In genomic region chr4:100907465-100908454, GRCh38 we compare ENCODE assay signal across 10 cellular contexts.
DNase-seq lines count a peak whose midpoint lies in the region; ATAC-seq and TF ChIP-seq lines count a peak whose summit lies in the region.
"Had no signal": no experiment of that assay in that cellular context is flagged by ENCODE, and none has a peak within 500 bp of the region (broad histone marks: within the 10 kb centered on the region; RNA-seq: fewer than 3 reads in every experiment).

No MANE protein-coding gene starts in this region.

- no peaks in the 10 kb centered on the region for H3K79me2 ChIP-seq in HCT116 (ENCODE audit: insufficient read depth, low read length)

- no peaks in the 10 kb centered on the region for H3K9me3 ChIP-seq in HCT116 (ENCODE audit: control insufficient read depth in 1 of 2, insufficient read depth in 1 of 2, low read depth in 1 of 2, low read length in 2 of 2)

- RAD21 ChIA-PET in HCT116 (lab: Charles Lee; ENCODE audit: low non-redundant PET in 1 of 2, low total read pairs in 2 of 2, uncharacterized antibody in 2 of 2, unreplicated experiment in 2 of 2): interaction anchor here in 1 of 2 experiments (0.6 kb wide), 1 partner anchor 483 kb away, joined by 3 read pairs; no protein-coding TSS in a partner anchor

- CTCF ChIA-PET in HCT116 (lab: Charles Lee): interaction anchor here (0.8 to 1.5 kb wide), 2 partner anchors 9 kb away, joined by 3 read pairs; no protein-coding TSS in a partner anchor

- H3K4me2 ChIP-seq in HCT116 (ENCODE audit: low read length): 0 out of 2 replicates have a peak overlapping the region, but pooled peaks have one; percentile 9

- TF ChIP-seq CTCF in AG10803 (conservative IDR thresholded peaks at IDR 0.05; ENCODE audit: low read length): peak; percentile 44
- peak; percentile 29 to 52 (median 47); a peak in 5 of 6 replicates for TF ChIP-seq CTCF in HCT116 (IDR thresholded peaks at IDR 0.05 in 2 of 3, conservative IDR thresholded peaks at IDR 0.05 in 1 of 3; ENCODE audit: borderline replicate concordance in 1 of 3, insufficient read depth in 1 of 3, low read depth in 2 of 3, low read length in 2 of 3)
- TF ChIP-seq CTCF in astrocyte of the spinal cord (IDR thresholded peaks at IDR 0.05; ENCODE audit: low read depth, low read length): peak; percentile 32

- no peaks in the 10 kb centered on the region for H4K20me1 ChIP-seq in HCT116 (ENCODE audit: insufficient read depth)

- no peak overlapping the region for H3K4me3 ChIP-seq in AG10803 (ENCODE audit: low read length)
- no peak overlapping the region for H3K4me3 ChIP-seq in HCT116 (replicated peaks in 1 of 2; ENCODE audit: low read depth in 1 of 2, low read length in 2 of 2)
- H3K4me3 ChIP-seq in astrocyte of the spinal cord (ENCODE audit: low read depth, low read length): no peak overlapping the region

- H3K36me3 ChIP-seq in HCT116 (ENCODE audit: control insufficient read depth in 1 of 2, insufficient read depth in 2 of 2, low read length in 2 of 2): 0 out of 4 replicates have a peak, but pooled peaks cover 0 to 6% of the 10 kb centered on the region in 2 experiments

- no peak overlapping the region for H3K9ac ChIP-seq in HCT116 (ENCODE audit: low read length)

- POLR2A ChIA-PET in HCT116 (lab: Charles Lee): no interaction called here

- H3K27me3 ChIP-seq in HCT116 (ENCODE audit: insufficient read depth, low read length): no peaks in the 10 kb centered on the region

- peak overlapping the region; percentile 99 for H2AFZ ChIP-seq in HCT116 (ENCODE audit: low read depth, low read length, poor library complexity, severe bottlenecking)

- BruUV-seq in HCT116 (replicated peaks; lab: Mats Ljungman, UMichigan): no TSS peak

- TF ChIP-seq RAD21 in HCT116 (IDR thresholded peaks at IDR 0.05; ENCODE audit: low read depth): peak; percentile 69

- ATAC-seq in HCT116 (peak; percentile 63), GM21360 (IDR thresholded peaks at IDR 0.05; ENCODE audit: unreplicated experiment) (no peak), HG03442 (IDR thresholded peaks at IDR 0.05; ENCODE audit: unreplicated experiment) (no peak), GM21825 (IDR thresholded peaks at IDR 0.05; ENCODE audit: unreplicated experiment) (no peak)
- ATAC-seq in activated CD4-positive, CD25-positive, alpha-beta regulatory T cell treated with anti-CD3 and anti-CD28 coated beads, Interleukin-2, amount 50 U/mL, for 24 hours: no peak

- intact Hi-C loops in HCT116 (cut with micrococcal nuclease): loop anchor here (5.0 to 10.0 kb wide), 2 partner anchors 250 to 483 kb away; no protein-coding TSS in a partner anchor

- TF ChIP-seq POLR2A in HCT116 (IDR thresholded peaks at IDR 0.05; ENCODE audit: borderline replicate concordance, extremely low read depth, insufficient read depth, insufficient read length): no peak

- in situ Hi-C loops in astrocyte of the spinal cord (cut with HindIII; ENCODE audit: low sequenced_read_pairs): no loop called here

- peak; percentile 10 for DNase-seq in AG10803 (ENCODE audit: low read depth)
- no peak for DNase-seq in HCT116 (ENCODE audit: low read depth, low spot score)
- peak; percentile 21 for DNase-seq in astrocyte of the spinal cord (ENCODE audit: low read depth, low spot score)
- peak; percentile 35 for DNase-seq in kidney tubule cell (ENCODE audit: low spot score)
- DNase-seq: activated CD8-positive, alpha-beta memory T cell treated with anti-CD3 and anti-CD28 coated beads, Interleukin-2, amount 50 U/mL, for 4 hours; stimulated activated CD4-positive, alpha-beta T cell treated with anti-CD3 and anti-CD28 coated beads, Interleukin-15, amount 100 ng/mL, for 24 hours had no signal

- H3K27ac ChIP-seq in HCT116 (ENCODE audit: low read depth, low read length): no peak overlapping the region

- peaks cover 0 to 7% of the 10 kb centered on the region in 2 experiments; a peak in 2 of 4 replicates for H3K4me1 ChIP-seq in HCT116 (ENCODE audit: control insufficient read depth in 1 of 2, insufficient read depth in 2 of 2, low read length in 2 of 2)

- H3K9me2 ChIP-seq in HCT116 (ENCODE audit: insufficient read depth): no peaks in the 10 kb centered on the region

TF ChIP-seq in HCT116, 20 proteins besides CTCF, POLR2A, EP300 and RAD21:
- TF ChIP-seq CBX3 (IDR thresholded peaks at IDR 0.05; ENCODE audit: low read depth) (peak; percentile 48; the same call in 1 of the 2 replicates), POLR2AphosphoS5 (IDR thresholded peaks at IDR 0.05; ENCODE audit: low read depth, low read length) (no peak), REST (IDR thresholded peaks at IDR 0.05; ENCODE audit: low read depth) (no peak), MAX (IDR thresholded peaks at IDR 0.05) (no peak; the same call in 1 of the 2 replicates), SRF (IDR thresholded peaks at IDR 0.05; ENCODE audit: low read depth) (no peak), EZH2 (IDR thresholded peaks at IDR 0.05) (no peak), ZFX (IDR thresholded peaks at IDR 0.05) (no peak), EGR1 (IDR thresholded peaks at IDR 0.05; ENCODE audit: low read depth) (no peak), SIN3A (IDR thresholded peaks at IDR 0.05; ENCODE audit: low read depth) (no peak), SP1 (IDR thresholded peaks at IDR 0.05; ENCODE audit: low read depth) (no peak), TCF7L2 (IDR thresholded peaks at IDR 0.05; ENCODE audit: borderline replicate concordance, extremely low read depth, insufficient read depth, insufficient read length) (no peak), FOSL1 (IDR thresholded peaks at IDR 0.05; ENCODE audit: low read depth) (no peak), ZBTB33 (IDR thresholded peaks at IDR 0.05; ENCODE audit: extremely low read depth, insufficient replicate concordance, low read length) (no peak), YY1 (IDR thresholded peaks at IDR 0.05; ENCODE audit: extremely low read depth, insufficient replicate concordance, low read depth, low read length) (peak; percentile 56), CEBPB (IDR thresholded peaks at IDR 0.05; ENCODE audit: low read depth) (no peak; the same call in 1 of the 2 replicates)
